Comparison of ENCODE assay signal across 1 cellular context in the genomic region with DNA sequence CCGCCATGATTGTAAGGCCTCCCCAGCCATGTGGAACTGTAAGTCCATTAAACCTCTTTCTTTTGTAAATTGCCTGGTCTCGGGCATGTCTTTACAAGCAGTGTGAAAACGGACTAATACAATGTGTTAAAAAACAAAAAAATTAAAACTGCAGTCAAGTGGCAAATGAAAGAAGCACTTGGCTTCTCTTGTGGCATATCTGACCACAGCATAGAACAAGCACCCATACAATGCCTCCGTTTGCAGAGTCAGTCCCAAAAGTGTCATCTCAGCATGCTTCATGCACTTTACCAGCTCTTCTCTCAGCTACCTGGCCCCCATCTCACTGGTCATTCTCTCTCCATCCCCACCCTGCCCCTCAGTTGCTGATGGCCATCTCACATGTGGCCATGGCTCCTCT.
A peak's percentile ranks its signal among the peaks of the same experiment; 100 is the strongest.
TF ChIP-seq lines count a peak whose summit lies in the region.

No MANE protein-coding gene starts in this region.

TF ChIP-seq in GM12878, 131 proteins besides CTCF, POLR2A, EP300 and RAD21:
- no peak for TF ChIP-seq RB1 (IDR thresholded peaks at IDR 0.05; ENCODE audit: borderline replicate concordance)
- 0 out of 2 replicates have a peak, but pooled peaks have one; percentile 10 for TF ChIP-seq RUNX3 (IDR thresholded peaks at IDR 0.05; ENCODE audit: low read length)
